ENCODE assay signal across 15 cellular contexts in the genomic region with DNA sequence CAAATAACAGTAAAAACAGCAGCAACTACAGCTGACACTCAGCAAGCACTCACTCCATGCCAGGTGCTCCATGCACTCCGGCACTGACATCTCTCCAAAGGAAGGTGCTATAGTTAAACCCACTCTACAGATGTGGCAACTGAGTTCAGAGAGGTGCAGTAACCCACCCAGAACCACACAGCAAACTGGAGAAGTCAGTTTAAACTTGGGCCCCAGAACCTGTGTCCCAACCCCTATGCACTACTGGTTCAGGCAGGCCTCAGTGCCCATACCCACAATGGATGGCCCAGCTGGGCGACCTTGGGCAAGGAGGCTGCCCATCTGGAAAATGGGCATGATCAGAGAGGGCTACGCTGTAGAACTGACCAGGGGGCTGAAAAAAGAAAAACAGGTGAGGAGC. TPM values are rescaled to one million over a fixed set of nuclear protein-coding genes. Genes with fewer than 3 reads are reported as not detected.
A peak's percentile ranks its signal among the peaks of the same experiment; 100 is the strongest.
DNase-seq lines count a peak whose midpoint lies in the region; ATAC-seq and TF ChIP-seq lines count a peak whose summit lies in the region.
"Had no signal": no experiment of that assay in that cellular context is flagged by ENCODE, and none has a peak within 500 bp of the region (broad histone marks: within the 10 kb centered on the region; RNA-seq: fewer than 3 reads in every experiment).

No MANE protein-coding gene starts in this region.

- H3K27me3 ChIP-seq in neuronal stem cell (ENCODE audit: control insufficient read depth in 3 of 3, insufficient read depth in 3 of 3, low read depth in 1 of 3, low read length in 3 of 3) = no peaks in the 10 kb centered on the region

- no peak overlapping the region for H4K91ac ChIP-seq in neuronal stem cell (ENCODE audit: low read depth, low read length, poor library complexity)

- no CpG with 5 or more reads among the region's 3 CpGs for WGBS in neuronal stem cell (ENCODE audit: extremely low coverage in 2 of 2, insufficient read length in 2 of 2, insufficient replicate concordance in 1 of 2), 2 donors

- intact Hi-C loops in activated CD8-positive, alpha-beta T cell treated with anti-CD3 and anti-CD28 coated beads for 36 hours (cut with micrococcal nuclease) = no loop called here

- no peaks in the 10 kb centered on the region for H3K27me3 Mint-ChIP-seq in activated CD8-positive, alpha-beta T cell treated with anti-CD3 and anti-CD28 coated beads, Interleukin-2, amount 10 ng/mL, durations not matched to agents 7 days and 5 days (ENCODE audit: low read depth)
- no peaks in the 10 kb centered on the region for H3K27me3 Mint-ChIP-seq in activated CD8-positive, alpha-beta T cell treated with anti-CD3 and anti-CD28 coated beads for 36 hours
- peaks cover 5% of the 10 kb centered on the region; the same call in 1 of the 2 replicates for H3K27me3 Mint-ChIP-seq in WTC11 (ENCODE audit: low read depth)

- no peaks in the 10 kb centered on the region for H3K79me1 ChIP-seq in neuronal stem cell (ENCODE audit: low read depth, low read length)

- CTCF ChIA-PET in activated CD8-positive, alpha-beta T cell treated with anti-CD3 and anti-CD28 coated beads, Interleukin-2, amount 10 ng/mL, durations not matched to agents 7 days and 5 days (lab: Charles Lee) = interaction anchor here (0.7 to 1.5 kb wide), 7 partner anchors 9 to 176 kb away, joined by 3 to 5 read pairs (median 3); no protein-coding TSS in a partner anchor
- CTCF ChIA-PET in activated CD8-positive, alpha-beta T cell treated with anti-CD3 and anti-CD28 coated beads for 36 hours (lab: Charles Lee) = interaction anchor here (0.6 to 1.8 kb wide), 6 partner anchors 10 to 147 kb away, joined by 3 to 5 read pairs (median 4); no protein-coding TSS in a partner anchor
- CTCF ChIA-PET in HEK293 (lab: Yijun Ruan, JAX) = no interaction called here
- CTCF ChIA-PET in WTC11 (lab: Charles Lee) = interaction anchor here (1.0 to 2.1 kb wide), 11 partner anchors 11 to 141 kb away, joined by 3 to 15 read pairs (median 4); no protein-coding TSS in a partner anchor

- H3K4me3 ChIP-seq in HEK293 (ENCODE audit: low read depth, low read length) = no peak overlapping the region
- H3K4me3 ChIP-seq in neuronal stem cell (ENCODE audit: low read length in 2 of 2) = no peak overlapping the region
- H3K4me3 ChIP-seq: GM23248 had no signal

- H3K4me2 ChIP-seq in neuronal stem cell (ENCODE audit: insufficient read depth, low read length, poor library complexity, severe bottlenecking) = no peak overlapping the region

- no peak overlapping the region for H3K9ac ChIP-seq in neuronal stem cell (ENCODE audit: low read depth, low read length, poor library complexity)
- H3K9ac ChIP-seq: GM23248 had no signal

- H3K9me3 Mint-ChIP-seq in activated CD8-positive, alpha-beta T cell treated with anti-CD3 and anti-CD28 coated beads, Interleukin-2, amount 10 ng/mL, durations not matched to agents 7 days and 5 days (ENCODE audit: insufficient read depth) = no peaks in the 10 kb centered on the region
- no peaks in the 10 kb centered on the region for H3K9me3 Mint-ChIP-seq in activated CD8-positive, alpha-beta T cell treated with anti-CD3 and anti-CD28 coated beads for 36 hours
- no peaks in the 10 kb centered on the region for H3K9me3 Mint-ChIP-seq in WTC11
- H3K9me3 Mint-ChIP-seq: HFFc6 had no signal

- H3K27ac Mint-ChIP-seq in activated CD8-positive, alpha-beta T cell treated with anti-CD3 and anti-CD28 coated beads, Interleukin-2, amount 10 ng/mL, durations not matched to agents 7 days and 5 days = peak overlapping the region; percentile 61
- H3K27ac Mint-ChIP-seq in activated CD8-positive, alpha-beta T cell treated with anti-CD3 and anti-CD28 coated beads for 36 hours = no peak overlapping the region
- H3K27ac Mint-ChIP-seq in WTC11 = no peak overlapping the region
- H3K27ac Mint-ChIP-seq: HFFc6 had no signal

- no peak for ATAC-seq in activated CD8-positive, alpha-beta T cell treated with anti-CD3 and anti-CD28 coated beads, Interleukin-2, amount 10 ng/mL, durations not matched to agents 7 days and 5 days
- no peak for ATAC-seq in activated CD8-positive, alpha-beta T cell treated with anti-CD3 and anti-CD28 coated beads for 36 hours
- ATAC-seq in WTC11 = no peak
- ATAC-seq in GM19455 (IDR thresholded peaks at IDR 0.05; ENCODE audit: unreplicated experiment) = no peak
- ATAC-seq: PC-3 had no signal

- H3K36me3 Mint-ChIP-seq in activated CD8-positive, alpha-beta T cell treated with anti-CD3 and anti-CD28 coated beads, Interleukin-2, amount 10 ng/mL, durations not matched to agents 7 days and 5 days (ENCODE audit: low read depth) = no peaks in the 10 kb centered on the region
- no peaks in the 10 kb centered on the region for H3K36me3 Mint-ChIP-seq in activated CD8-positive, alpha-beta T cell treated with anti-CD3 and anti-CD28 coated beads for 36 hours (ENCODE audit: low read depth)
- no peaks in the 10 kb centered on the region for H3K36me3 Mint-ChIP-seq in WTC11

- POLR2A ChIA-PET in activated CD8-positive, alpha-beta T cell treated with anti-CD3 and anti-CD28 coated beads, Interleukin-2, amount 10 ng/mL, durations not matched to agents 7 days and 5 days (lab: Charles Lee) = no interaction called here
- POLR2A ChIA-PET in activated CD8-positive, alpha-beta T cell treated with anti-CD3 and anti-CD28 coated beads for 36 hours (lab: Charles Lee) = no interaction called here
- POLR2A ChIA-PET in HEK293 (lab: Yijun Ruan, JAX) = no interaction called here
- POLR2A ChIA-PET in WTC11 (lab: Charles Lee) = interaction anchor here (0.6 to 1.5 kb wide), 2 partner anchors 21 to 213 kb away, joined by 3 to 4 read pairs; no protein-coding TSS in a partner anchor

- no peak overlapping the region for H3K4me3 Mint-ChIP-seq in activated CD8-positive, alpha-beta T cell treated with anti-CD3 and anti-CD28 coated beads, Interleukin-2, amount 10 ng/mL, durations not matched to agents 7 days and 5 days
- no peak overlapping the region for H3K4me3 Mint-ChIP-seq in activated CD8-positive, alpha-beta T cell treated with anti-CD3 and anti-CD28 coated beads for 36 hours
- no peak overlapping the region for H3K4me3 Mint-ChIP-seq in WTC11
- H3K4me3 Mint-ChIP-seq: HFFc6 had no signal

- H3K4me1 Mint-ChIP-seq in activated CD8-positive, alpha-beta T cell treated with anti-CD3 and anti-CD28 coated beads, Interleukin-2, amount 10 ng/mL, durations not matched to agents 7 days and 5 days (ENCODE audit: low read depth) = peaks cover 52% of the 10 kb centered on the region
- peaks cover 54% of the 10 kb centered on the region for H3K4me1 Mint-ChIP-seq in activated CD8-positive, alpha-beta T cell treated with anti-CD3 and anti-CD28 coated beads for 36 hours (ENCODE audit: low read depth)
- peaks cover 80% of the 10 kb centered on the region for H3K4me1 Mint-ChIP-seq in WTC11

- H2AK5ac ChIP-seq in neuronal stem cell (ENCODE audit: low read depth, low read length) = peak overlapping the region; percentile 49

- H3K18ac ChIP-seq in neuronal stem cell (ENCODE audit: low read length) = no peak overlapping the region

- H2BK12ac ChIP-seq in neuronal stem cell (ENCODE audit: low read length) = no peak overlapping the region

- no peak overlapping the region for H3K4ac ChIP-seq in neuronal stem cell (ENCODE audit: low read length)

- no peak overlapping the region for H3K14ac ChIP-seq in neuronal stem cell (ENCODE audit: low read length)

- H3K4me1 ChIP-seq in HEK293 (ENCODE audit: control insufficient read depth, insufficient read depth, low read length) = peaks cover 5% of the 10 kb centered on the region
- peaks cover 32 to 55% of the 10 kb centered on the region in 2 donors for H3K4me1 ChIP-seq in neuronal stem cell (ENCODE audit: control insufficient read depth in 2 of 2, insufficient read depth in 1 of 2, low read depth in 1 of 2, low read length in 2 of 2)

- no peaks in the 10 kb centered on the region for H3K36me3 ChIP-seq in HEK293 (ENCODE audit: control insufficient read depth in 2 of 2, insufficient read depth in 1 of 2, low read length in 2 of 2)
- no peaks in the 10 kb centered on the region for H3K36me3 ChIP-seq in neuronal stem cell (replicated peaks in 1 of 2; ENCODE audit: control insufficient read depth in 2 of 2, insufficient read depth in 2 of 2, low read length in 2 of 2)

- H3K27ac ChIP-seq in HEK293 (ENCODE audit: extremely low read depth, low read depth, low read length) = no peak overlapping the region
- no peak overlapping the region for H3K27ac ChIP-seq in neuronal stem cell (replicated peaks; ENCODE audit: low read length)
- H3K27ac ChIP-seq: C4-2B, GM23248 had no signal

- DNase-seq in activated CD8-positive, alpha-beta T cell treated with anti-CD3 and anti-CD28 coated beads, Interleukin-2, amount 10 ng/mL, durations not matched to agents 7 days and 5 days = no peak
- no peak for DNase-seq in activated CD8-positive, alpha-beta T cell treated with anti-CD3 and anti-CD28 coated beads for 36 hours
- DNase-seq in WTC11 (ENCODE audit: low spot score) = no peak
- no peak for DNase-seq in neuronal stem cell (ENCODE audit: low spot score)
- no peak for DNase-seq in effector CD4-positive, alpha-beta T cell
- no peak for DNase-seq in HCEC 1CT
- DNase-seq: 8988T, GDM1, GM23248, HFFc6, NCI-H146, PC-3 had no signal

- no peaks in the 10 kb centered on the region for H3K9me3 ChIP-seq in HEK293 (ENCODE audit: control insufficient read depth, insufficient read depth, low read depth, low read length)
- H3K9me3 ChIP-seq in neuronal stem cell (replicated peaks in 1 of 2; ENCODE audit: control insufficient read depth in 2 of 2, insufficient read depth in 1 of 2, low read depth in 1 of 2, low read length in 2 of 2) = no peaks in the 10 kb centered on the region

- no peak overlapping the region for H2AFZ ChIP-seq in neuronal stem cell (ENCODE audit: low read length)
- H2AFZ ChIP-seq: GM23248 had no signal

- no peak overlapping the region for H2BK15ac ChIP-seq in neuronal stem cell (ENCODE audit: low read length)

- TF ChIP-seq CTCF in activated CD8-positive, alpha-beta T cell treated with anti-CD3 and anti-CD28 coated beads for 36 hours (IDR thresholded peaks at IDR 0.05) = no peak
- TF ChIP-seq CTCF in HEK293 (tag by site-specific recombination; IDR thresholded peaks at IDR 0.05) (no peak), WTC11 (IDR thresholded peaks at IDR 0.05) (no peak)

- no peak overlapping the region for H2BK5ac ChIP-seq in neuronal stem cell (ENCODE audit: low read length)

- H3K23ac ChIP-seq in neuronal stem cell (ENCODE audit: low read depth, low read length, poor library complexity) = no peak overlapping the region

- H4K8ac ChIP-seq in neuronal stem cell (ENCODE audit: low read depth, low read length) = no peak overlapping the region

- no peak overlapping the region for H2BK120ac ChIP-seq in neuronal stem cell (ENCODE audit: low read depth, low read length)

TF ChIP-seq in HEK293, 187 proteins besides CTCF, POLR2A, EP300 and RAD21 (continues in another document):
- no peak for TF ChIP-seq KLF10 (tag by site-specific recombination; IDR thresholded peaks at IDR 0.05)

TF ChIP-seq in WTC11, 78 proteins besides CTCF, POLR2A, EP300 and RAD21 (continues in another document):
- TF ChIP-seq NR2C2 (CRISPR knock-in tag; IDR thresholded peaks at IDR 0.05) = no peak

RNA-seq across cellular contexts. Expression of gene TCF20, which starts 26.4 kb away (rescaled TPM):
- 10 to 100 TPM; 75.9 to 80.5 TPM for total RNA-seq in activated CD8-positive, alpha-beta T cell treated with anti-CD3 and anti-CD28 coated beads, Interleukin-2, amount 10 ng/mL, durations not matched to agents 7 days and 5 days
- total RNA-seq in activated CD8-positive, alpha-beta T cell treated with anti-CD3 and anti-CD28 coated beads for 36 hours = 10 to 100 TPM; 58.7 to 58.9 TPM
- 68.6 to 77.0 TPM (median 74.3 TPM) in 3 replicates for total RNA-seq in WTC11 (2021)
- polyA plus RNA-seq in neuronal stem cell (2013, experiment 1 of 2) = 18.5 TPM
- 19.2 TPM for polyA plus RNA-seq in neuronal stem cell (2013, experiment 2 of 2)
